In the genomic region with DNA sequence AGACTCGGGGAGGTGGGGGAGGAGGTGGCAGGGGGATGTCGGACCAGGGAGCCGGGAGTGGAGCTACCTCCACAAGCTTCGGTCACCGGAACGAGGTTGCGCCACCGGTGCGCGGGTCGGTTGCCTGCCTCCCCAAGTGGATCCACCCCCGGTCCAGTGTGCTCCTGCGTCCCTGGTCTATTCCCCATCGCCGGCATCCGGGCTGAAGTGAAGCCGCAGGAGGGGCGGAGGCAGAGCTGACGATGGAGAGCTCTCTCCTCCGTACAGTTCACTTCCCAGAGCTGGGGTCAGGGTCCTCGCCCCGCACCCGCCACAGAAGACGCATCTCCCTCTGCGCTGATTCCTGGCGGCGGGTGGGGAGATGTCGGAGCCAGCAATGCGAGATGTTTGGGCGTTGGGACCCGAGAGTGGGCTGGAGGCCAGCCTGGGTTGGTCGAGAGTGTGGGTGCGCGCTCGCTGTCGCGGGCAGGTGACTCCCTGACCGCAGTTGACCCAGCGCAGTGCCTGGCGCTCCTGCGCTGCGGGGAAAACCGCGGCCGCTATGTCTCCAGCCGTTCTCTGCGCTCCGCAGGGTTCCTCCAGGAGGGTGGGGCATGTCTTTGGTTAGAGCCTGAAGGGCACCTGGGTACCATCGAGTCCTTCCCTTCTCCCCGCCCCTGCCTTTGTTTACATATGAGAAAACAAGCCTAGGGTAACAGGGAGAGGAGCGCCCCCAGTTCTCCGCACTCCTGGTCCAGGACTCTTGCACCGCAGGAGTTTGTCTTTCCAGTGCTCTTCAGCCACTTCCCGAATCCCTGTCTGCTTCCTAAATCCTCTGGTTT, we compare ENCODE assay signal across 8 cellular contexts. TPM values are rescaled to one million over a fixed set of nuclear protein-coding genes. Genes with fewer than 3 reads are reported as not detected.
DNase-seq lines count a peak whose midpoint lies in the region; FAIRE-seq and TF ChIP-seq lines count a peak whose summit lies in the region.

No MANE protein-coding gene starts in this region.

- H3K4me2 ChIP-seq in keratinocyte (ENCODE audit: control insufficient read depth, extremely low read depth, insufficient read depth, low read depth, low read length) = peak overlapping the region; percentile 74

- peak; percentile 16 for DNase-seq in stimulated activated CD4-positive, alpha-beta T cell treated with anti-CD3 and anti-CD28 coated beads, Interleukin-1b, Interleukin-23, amount 100 ng/mL, for 48 hours
- no peak for DNase-seq in stimulated activated CD4-positive, alpha-beta T cell treated with anti-CD3 and anti-CD28 coated beads, Interleukin-4, amount 100 ng/mL, for 4 hours
- DNase-seq in ascending aorta (ENCODE audit: low spot score in 2 of 2) (no peak), keratinocyte (ENCODE audit: low read depth, low spot score) (no peak), HPDE6-E6E7 (ENCODE audit: extremely low spot score) (no peak), NCI-H510A treated with DMSO at 0.1 percent for 48 hours (lab: John Stamatoyannopoulos, UW) (no peak), SKM-1 treated with dmso at 0.1 percent for 144 hours (lab: John Stamatoyannopoulos, UW; ENCODE audit: unreplicated experiment) (no peak)
- DNase-seq in stimulated activated CD8-positive, alpha-beta memory T cell treated with anti-CD3 and anti-CD28 coated beads, Interleukin-7, amount 100 ng/mL, for 48 hours (ENCODE audit: extremely low read depth in 1 of 2, low read depth in 1 of 2) = peak; percentile 18 to 31

- intact Hi-C loops in ascending aorta (cut with DNase I) = loop anchor here (1.0 kb wide), 1 partner anchor 54 kb away; no protein-coding TSS in a partner anchor

- H3K27ac ChIP-seq in ascending aorta = peak overlapping the region; percentile 95 to 99
- no peak overlapping the region for H3K27ac ChIP-seq in keratinocyte (ENCODE audit: control insufficient read depth, insufficient read depth, low read length)

- no peak overlapping the region for H3K9ac ChIP-seq in keratinocyte (ENCODE audit: control insufficient read depth, extremely low read depth, insufficient read depth, low read length)

- H3K79me2 ChIP-seq in keratinocyte (ENCODE audit: control insufficient read depth, insufficient read depth, low read length) = no peaks in the 10 kb centered on the region

- H3K4me1 ChIP-seq in ascending aorta = peaks cover 0 to 18% of the 10 kb centered on the region in 2 donors
- H3K4me1 ChIP-seq in keratinocyte (ENCODE audit: control insufficient read depth, extremely low read depth, insufficient read depth, low read length) = peaks cover 15% of the 10 kb centered on the region

- no peak overlapping the region for H2AFZ ChIP-seq in keratinocyte (ENCODE audit: control insufficient read depth, low read length)

- no peak for TF ChIP-seq CTCF in ascending aorta (IDR thresholded peaks at IDR 0.05)
- TF ChIP-seq CTCF in keratinocyte (optimal IDR thresholded peaks at IDR 0.05 in 1 of 3, IDR thresholded peaks at IDR 0.05 in 1 of 3, conservative IDR thresholded peaks at IDR 0.05 in 1 of 3; ENCODE audit: extremely low read depth in 1 of 3, insufficient read depth in 2 of 3, low read length in 3 of 3) = no peak

- peak overlapping the region; percentile 69 to 98 for H3K4me3 ChIP-seq in ascending aorta
- peak overlapping the region in 2 of 3 experiments; percentile 62 for H3K4me3 ChIP-seq in keratinocyte (ENCODE audit: control insufficient read depth in 2 of 3, extremely low read depth in 1 of 3, insufficient read depth in 2 of 3, low read depth in 1 of 3, low read length in 3 of 3)

- FAIRE-seq in keratinocyte (lab: Jason Lieb, UNC) = no peak

- dilution Hi-C loops in keratinocyte (cut with MboI; ENCODE audit: extremely low pct_ligation_motif_present, low sequenced_read_pairs) = no loop called here

- no peaks in the 10 kb centered on the region for H3K9me1 ChIP-seq in keratinocyte (ENCODE audit: control insufficient read depth, extremely low read depth, insufficient read depth, low read length)

- H3K36me3 ChIP-seq in ascending aorta (peaks cover 13 to 23% of the 10 kb centered on the region in 2 donors), keratinocyte (ENCODE audit: control insufficient read depth in 2 of 2, extremely low read depth in 1 of 2, insufficient read depth in 2 of 2, low read length in 2 of 2) (no peaks in the 10 kb centered on the region)

- no peaks in the 10 kb centered on the region for H3K9me3 ChIP-seq in ascending aorta
- no peaks in the 10 kb centered on the region for H3K9me3 ChIP-seq in keratinocyte (ENCODE audit: control insufficient read depth, low read depth, low read length)

- peaks cover 3% of the 10 kb centered on the region for H4K20me1 ChIP-seq in keratinocyte (ENCODE audit: control insufficient read depth, extremely low read depth, insufficient read depth, low read length)

- H3K27me3 ChIP-seq in ascending aorta = no peaks in the 10 kb centered on the region
- H3K27me3 ChIP-seq in keratinocyte (ENCODE audit: control insufficient read depth, extremely low read depth, insufficient read depth, low read length) = peaks cover 56% of the 10 kb centered on the region

RNA-seq across cellular contexts. Expression of a gene that starts 1.7 kb away (rescaled TPM):
- total RNA-seq in ascending aorta = 2,116 TPM
- polyA plus RNA-seq in keratinocyte = 0.22 to 0.30 TPM in 2 of 3 replicates, not detected in the other
- 2.0 TPM for polyA plus RNA-seq in keratinocyte (2011; ENCODE audit: low read depth)
- 0.07 and 0.30 TPM in 2 replicates for polyA plus RNA-seq in keratinocyte (2011; cell fraction: cytosol; rRNA removed)
- 1.1 and 2.9 TPM in 2 replicates for polyA plus RNA-seq in keratinocyte (2011; cell fraction: nucleus; rRNA removed)
- 3.6 TPM in 1 of 2 replicates, not detected in the other for polyA plus RNA-seq in keratinocyte (2012; ENCODE audit: low replicate concordance)
- not detected in 3 replicates for polyA minus RNA-seq in keratinocyte
- polyA minus RNA-seq in keratinocyte (2011; cell fraction: cytosol; rRNA and poly(A)+ RNA removed) = not detected
- 0.53 and 0.62 TPM in 2 replicates for polyA minus RNA-seq in keratinocyte (2011; cell fraction: nucleus; rRNA and poly(A)+ RNA removed)

Comparison
In these comparisons a context has a peak if more than half of its experiments do, and no peak if none do; other contexts are left out.
1. DNase-seq: peak in stimulated activated CD4-positive, alpha-beta T cell treated with anti-CD3 and anti-CD28 coated beads, Interleukin-1b, Interleukin-23, amount 100 ng/mL, for 48 hours (single experiment) and stimulated activated CD8-positive, alpha-beta memory T cell treated with anti-CD3 and anti-CD28 coated beads, Interleukin-7, amount 100 ng/mL, for 48 hours (2 of 2); none in stimulated activated CD4-positive, alpha-beta T cell treated with anti-CD3 and anti-CD28 coated beads, Interleukin-4, amount 100 ng/mL, for 4 hours (0 of 2), ascending aorta (0 of 2), keratinocyte (single experiment), HPDE6-E6E7 (single experiment), NCI-H510A treated with DMSO at 0.1 percent for 48 hours (single experiment) and SKM-1 treated with dmso at 0.1 percent for 144 hours (single experiment).